ENCODE assay signal across 29 cellular contexts in genomic region chr11:34887260-34887659, GRCh38.
"Had no signal": no experiment of that assay in that cellular context is flagged by ENCODE, and none has a peak within 500 bp of the region (broad histone marks: within the 10 kb centered on the region; RNA-seq: fewer than 3 reads in every experiment).

No MANE protein-coding gene starts in this region.

- H3K27ac ChIP-seq: coronary artery, gastroesophageal sphincter, hepatocyte, neutrophil, sigmoid colon, tibial artery had no signal

- H3K27me3 ChIP-seq: dorsolateral prefrontal cortex, gastroesophageal sphincter, hepatocyte, neutrophil, sigmoid colon, tibial artery had no signal

- H3K27ac Mint-ChIP-seq: activated B cell treated with CpG ODN at 0.5 μM for 24 hours; activated naive CD8-positive, alpha-beta T cell; nephron; stimulated activated memory B cell treated with anti-CD40 and anti-IgM and Interleukin-4, amounts not matched to agents 10 μg/mL and 1 μg/mL and 100 μg/mL, for 72 hours; stimulated activated naive CD8-positive, alpha-beta T cell treated with anti-CD3 and anti-CD28 coated beads, Interleukin-15, amount 100 ng/mL, for 72 hours; T-helper 17 cell had no signal

- H2AFZ ChIP-seq: hepatocyte had no signal

- H3K4me1 Mint-ChIP-seq: activated B cell treated with CpG ODN at 0.5 μM for 24 hours; nephron; stimulated activated memory B cell treated with anti-CD40 and anti-IgM and Interleukin-4, amounts not matched to agents 10 μg/mL and 1 μg/mL and 100 μg/mL, for 72 hours; stimulated activated naive CD8-positive, alpha-beta T cell treated with anti-CD3 and anti-CD28 coated beads, Interleukin-15, amount 100 ng/mL, for 72 hours had no signal

- H3K27me3 Mint-ChIP-seq: activated B cell treated with CpG ODN at 0.5 μM for 24 hours; activated naive CD8-positive, alpha-beta T cell; stimulated activated memory B cell treated with anti-CD40 and anti-IgM and Interleukin-4, amounts not matched to agents 10 μg/mL and 1 μg/mL and 100 μg/mL, for 72 hours; stimulated activated naive CD8-positive, alpha-beta T cell treated with anti-CD3 and anti-CD28 coated beads, Interleukin-15, amount 100 ng/mL, for 72 hours; T-helper 17 cell had no signal

- H3K4me3 ChIP-seq: coronary artery, dorsolateral prefrontal cortex, gastroesophageal sphincter, hepatocyte, mucosa of descending colon, sigmoid colon, tibial artery had no signal

- ATAC-seq: gastroesophageal sphincter; left ventricle myocardium superior; stimulated activated memory B cell treated with anti-CD40 and anti-IgM and Interleukin-4, amounts not matched to agents 10 μg/mL and 1 μg/mL and 100 μg/mL, for 72 hours; stimulated activated naive CD8-positive, alpha-beta T cell treated with anti-CD3 and anti-CD28 coated beads, Interleukin-15, amount 100 ng/mL, for 72 hours; T-helper 17 cell had no signal

- DNase-seq: activated B cell treated with CpG ODN at 0.5 μM for 24 hours; activated CD4-positive, alpha-beta T cell treated with anti-CD3 and anti-CD28 coated beads, Interleukin-2, amount 50 U/mL, for 4 hours; activated effector memory CD4-positive, alpha-beta T cell treated with Interleukin-2 at 50 U/mL for 16 hours; activated naive CD4-positive, alpha-beta T cell treated with Interleukin-2 at 50 U/mL for 16 hours; anterior cingulate cortex; dorsolateral prefrontal cortex; effector memory CD4-positive, alpha-beta T cell; islet precursor cell; left ventricle myocardium superior; mucosa of descending colon; retina; sigmoid colon; small intestine; stimulated activated CD4-positive, alpha-beta T cell treated with anti-CD3 and anti-CD28 coated beads, Interleukin-1b, Interleukin-23, amount 100 ng/mL, for 48 hours; stimulated activated CD4-positive, alpha-beta T cell treated with anti-CD3 and anti-CD28 coated beads, Interleukin-4, amount 100 ng/mL, for 4 hours; stimulated activated CD8-positive, alpha-beta memory T cell treated with anti-CD3 and anti-CD28 coated beads, Interleukin-4, amount 100 ng/mL, for 48 hours; stimulated activated naive CD8-positive, alpha-beta T cell treated with anti-CD3 and anti-CD28 coated beads, Interleukin-15, amount 100 ng/mL, for 72 hours; substantia nigra; SW 1271; T-helper 17 cell; T1000; tibial artery had no signal

- H3K4me3 Mint-ChIP-seq: activated B cell treated with CpG ODN at 0.5 μM for 24 hours; activated naive CD8-positive, alpha-beta T cell; nephron; stimulated activated memory B cell treated with anti-CD40 and anti-IgM and Interleukin-4, amounts not matched to agents 10 μg/mL and 1 μg/mL and 100 μg/mL, for 72 hours; stimulated activated naive CD8-positive, alpha-beta T cell treated with anti-CD3 and anti-CD28 coated beads, Interleukin-15, amount 100 ng/mL, for 72 hours; T-helper 17 cell had no signal

- H3K4me2 ChIP-seq: hepatocyte had no signal

- H3K4me1 ChIP-seq: gastroesophageal sphincter, sigmoid colon, tibial artery had no signal

- H3K9me3 ChIP-seq: gastroesophageal sphincter, mucosa of descending colon, neutrophil, sigmoid colon, tibial artery had no signal

- H3K79me2 ChIP-seq: hepatocyte had no signal

- H3K9me3 Mint-ChIP-seq: activated B cell treated with CpG ODN at 0.5 μM for 24 hours; nephron; stimulated activated memory B cell treated with anti-CD40 and anti-IgM and Interleukin-4, amounts not matched to agents 10 μg/mL and 1 μg/mL and 100 μg/mL, for 72 hours; stimulated activated naive CD8-positive, alpha-beta T cell treated with anti-CD3 and anti-CD28 coated beads, Interleukin-15, amount 100 ng/mL, for 72 hours had no signal
